23 cellular contexts compared by ENCODE assay signal in the genomic region with DNA sequence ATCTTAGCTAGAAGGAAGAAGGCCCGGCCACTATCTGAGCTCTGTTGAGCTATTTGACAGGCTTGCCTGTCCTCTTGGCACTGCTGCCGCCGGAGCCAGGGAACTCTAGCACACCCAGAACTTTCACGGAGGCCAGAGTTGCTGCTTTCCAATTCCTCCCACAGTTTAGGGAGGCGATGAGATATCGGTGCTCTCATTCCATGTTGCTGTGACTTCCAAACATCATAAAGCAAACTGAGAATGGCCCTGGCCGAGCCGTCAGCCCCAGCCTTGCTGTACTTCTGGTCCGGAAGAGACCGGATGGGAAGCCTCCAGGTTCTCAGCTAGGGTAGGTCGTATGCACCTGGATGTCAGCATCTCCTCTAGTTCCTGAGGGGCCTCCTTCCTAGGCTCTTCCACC.
A peak's percentile ranks its signal among the peaks of the same experiment; 100 is the strongest.
DNase-seq lines count a peak whose midpoint lies in the region; ATAC-seq and TF ChIP-seq lines count a peak whose summit lies in the region.
"Had no signal": no experiment of that assay in that cellular context is flagged by ENCODE, and none has a peak within 500 bp of the region (broad histone marks: within the 10 kb centered on the region; RNA-seq: fewer than 3 reads in every experiment).

No MANE protein-coding gene starts in this region.

- H3K9me3 ChIP-seq in Panc1 (ENCODE audit: control insufficient read depth, insufficient read depth, low read depth, low read length) (no peaks in the 10 kb centered on the region), mesenchymal stem cell (ENCODE audit: control insufficient read depth, low read length) (no peaks in the 10 kb centered on the region), suprapubic skin (no peaks in the 10 kb centered on the region)
- H3K9me3 ChIP-seq: upper lobe of left lung had no signal

- ATAC-seq in Panc1: no peak
- ATAC-seq in Right ventricle myocardium superior (ENCODE audit: poor library complexity): peak; percentile 79
- ATAC-seq: activated CD8-positive, alpha-beta T cell treated with anti-CD3 and anti-CD28 coated beads for 36 hours; stimulated activated effector memory CD8-positive, alpha-beta T cell treated with anti-CD3 and anti-CD28 coated beads, Interleukin-12 subunit alpha, Interleukin-12 subunit beta, amount 100 ng/mL, for 72 hours had no signal

- no peaks in the 10 kb centered on the region for H3K36me3 ChIP-seq in Panc1 (ENCODE audit: control insufficient read depth, insufficient read depth, low read length)
- no peaks in the 10 kb centered on the region for H3K36me3 ChIP-seq in mesenchymal stem cell (ENCODE audit: control insufficient read depth in 1 of 2, insufficient read depth in 2 of 2, low read depth in 1 of 2, low read length in 2 of 2)
- H3K36me3 ChIP-seq in suprapubic skin: no peaks in the 10 kb centered on the region
- H3K36me3 ChIP-seq: upper lobe of left lung had no signal

- H2BK120ac ChIP-seq in mesenchymal stem cell (ENCODE audit: low read depth, low read length): no peak overlapping the region

- H3K27me3 ChIP-seq in Panc1 (ENCODE audit: control insufficient read depth, insufficient read depth, low read length) (no peaks in the 10 kb centered on the region), mesenchymal stem cell (ENCODE audit: control insufficient read depth in 1 of 2, insufficient read depth in 1 of 2, low read length in 2 of 2) (no peaks in the 10 kb centered on the region), suprapubic skin (no peaks in the 10 kb centered on the region)
- H3K27me3 ChIP-seq: upper lobe of left lung had no signal

- no peak for TF ChIP-seq EP300 in suprapubic skin (IDR thresholded peaks at IDR 0.05)

- H3K79me1 ChIP-seq in mesenchymal stem cell (replicated peaks; ENCODE audit: low read length, poor library complexity, severe bottlenecking): no peaks in the 10 kb centered on the region

- no peak overlapping the region for H3K4ac ChIP-seq in mesenchymal stem cell (ENCODE audit: low read depth in 1 of 2, low read length in 2 of 2)

- H4K91ac ChIP-seq in mesenchymal stem cell (ENCODE audit: low read length): no peak overlapping the region

- H4K8ac ChIP-seq in mesenchymal stem cell (ENCODE audit: low read length): no peak overlapping the region

- H2BK5ac ChIP-seq in mesenchymal stem cell (ENCODE audit: low read depth, low read length, poor library complexity, severe bottlenecking): no peak overlapping the region

- H3K4me1 ChIP-seq in Panc1 (ENCODE audit: control insufficient read depth, insufficient read depth, low read length) (peaks cover 25% of the 10 kb centered on the region), mesenchymal stem cell (ENCODE audit: control insufficient read depth, insufficient read depth, low read depth, low read length) (no peaks in the 10 kb centered on the region), suprapubic skin (peaks cover 56% of the 10 kb centered on the region)

- H2AK5ac ChIP-seq in mesenchymal stem cell (ENCODE audit: low read length, severe bottlenecking): no peak overlapping the region

- CTCF ChIA-PET in Panc1 (lab: Charles Lee): no interaction called here
- CTCF ChIA-PET in activated CD4-positive, alpha-beta memory T cell treated with anti-CD3 and anti-CD28 coated beads, Interleukin-2, amount 10 ng/mL, durations not matched to agents 7 days and 5 days (lab: Charles Lee): interaction anchor here (1.0 kb wide), 1 partner anchor 14 kb away, joined by 3 read pairs; no protein-coding TSS in a partner anchor

- peak overlapping the region in 1 of 2 experiments; percentile 10 for H3K14ac ChIP-seq in mesenchymal stem cell (ENCODE audit: low read length in 2 of 2)

- intact Hi-C loops in Panc1 (cut with micrococcal nuclease; ENCODE audit: unreplicated experiment): no loop called here
- intact Hi-C loops in Right ventricle myocardium superior (cut with DNase I): no loop called here

- DNase-seq in Panc1 (ENCODE audit: low read depth, low spot score) (no peak), Right ventricle myocardium superior (peak; percentile 86), mesenchymal stem cell (no peak), suprapubic skin (ENCODE audit: low spot score in 2 of 2) (no peak), NCI-H526 (lab: John Stamatoyannopoulos, UW) (no peak), SIG-M5 treated with dmso at 0.1 percent for 504 hours (lab: John Stamatoyannopoulos, UW; ENCODE audit: unreplicated experiment) (no peak)
- DNase-seq in effector CD4-positive, alpha-beta T cell: no peak
- no peak for DNase-seq in activated CD4-positive, alpha-beta memory T cell treated with anti-CD3 and anti-CD28 coated beads, Interleukin-2, amount 10 ng/mL, durations not matched to agents 7 days and 5 days
- DNase-seq: activated CD8-positive, alpha-beta T cell treated with anti-CD3 and anti-CD28 coated beads for 36 hours; activated naive CD4-positive, alpha-beta T cell; activated T-cell treated with anti-CD3 and anti-CD28 coated beads, Interleukin-2, amount 50 U/mL, for 24 hours; amniotic stem cell; caudate nucleus; DMS79 treated with DMSO at 0.1 percent for 48 hours; glutamatergic neuron; GOT3; KBM-7; NCI-H1694 treated with DMSO at 0.1 percent for 48 hours; nucleus accumbens; upper lobe of left lung had no signal

- H3K4me3 ChIP-seq in Panc1 (ENCODE audit: low read depth in 2 of 2, low read length in 2 of 2) (no peak overlapping the region), mesenchymal stem cell (ENCODE audit: insufficient read depth in 1 of 2, low read depth in 1 of 2, low read length in 2 of 2) (no peak overlapping the region), suprapubic skin (no peak overlapping the region)
- H3K4me3 ChIP-seq: SK-N-MC, upper lobe of left lung had no signal

- TF ChIP-seq POLR2A in suprapubic skin (IDR thresholded peaks at IDR 0.05): no peak

- H3K27me3 Mint-ChIP-seq in activated CD4-positive, alpha-beta memory T cell treated with anti-CD3 and anti-CD28 coated beads, Interleukin-2, amount 10 ng/mL, durations not matched to agents 7 days and 5 days: no peaks in the 10 kb centered on the region
- H3K27me3 Mint-ChIP-seq: activated CD8-positive, alpha-beta T cell treated with anti-CD3 and anti-CD28 coated beads for 36 hours; activated T-cell treated with anti-CD3 and anti-CD28 coated beads, Interleukin-2, amount 50 U/mL, for 24 hours; B cell had no signal

- 98% methylated on average over 11 of the region's 11 CpGs for WGBS in mesenchymal stem cell
- 70% methylated on average over 11 of the region's 11 CpGs for WGBS in suprapubic skin

- no peak overlapping the region for H2BK15ac ChIP-seq in mesenchymal stem cell (ENCODE audit: low read depth, poor library complexity, severe bottlenecking)

- H3K4me2 ChIP-seq in mesenchymal stem cell (ENCODE audit: low read length, poor library complexity, severe bottlenecking): no peak overlapping the region

- H3K27ac Mint-ChIP-seq in activated CD4-positive, alpha-beta memory T cell treated with anti-CD3 and anti-CD28 coated beads, Interleukin-2, amount 10 ng/mL, durations not matched to agents 7 days and 5 days: no peak overlapping the region
- H3K27ac Mint-ChIP-seq: activated CD8-positive, alpha-beta T cell treated with anti-CD3 and anti-CD28 coated beads for 36 hours; activated T-cell treated with anti-CD3 and anti-CD28 coated beads, Interleukin-2, amount 50 U/mL, for 24 hours; B cell; stimulated activated effector memory CD8-positive, alpha-beta T cell treated with anti-CD3 and anti-CD28 coated beads, Interleukin-12 subunit alpha, Interleukin-12 subunit beta, amount 100 ng/mL, for 72 hours had no signal

- TF ChIP-seq CTCF in Panc1 (IDR thresholded peaks at IDR 0.05) (no peak), suprapubic skin (IDR thresholded peaks at IDR 0.05) (no peak)

- no TSS peak for BruUV-seq in Panc1 (replicated peaks; lab: Mats Ljungman, UMichigan)

- no peaks in the 10 kb centered on the region for H3K36me3 Mint-ChIP-seq in activated CD4-positive, alpha-beta memory T cell treated with anti-CD3 and anti-CD28 coated beads, Interleukin-2, amount 10 ng/mL, durations not matched to agents 7 days and 5 days (ENCODE audit: low read depth)
- H3K36me3 Mint-ChIP-seq: stimulated activated effector memory CD8-positive, alpha-beta T cell treated with anti-CD3 and anti-CD28 coated beads, Interleukin-12 subunit alpha, Interleukin-12 subunit beta, amount 100 ng/mL, for 72 hours had no signal

- H3K27ac ChIP-seq in Panc1 (ENCODE audit: low read length) (peak overlapping the region; percentile 61; the same call in 1 of the 2 replicates), mesenchymal stem cell (ENCODE audit: low read length, poor library complexity, severe bottlenecking) (no peak overlapping the region), suprapubic skin (peak overlapping the region; percentile 47)
- H3K27ac ChIP-seq: SK-N-MC had no signal

- peak overlapping the region; percentile 73 for H3K9ac ChIP-seq in mesenchymal stem cell (ENCODE audit: low read length)

- H2BK12ac ChIP-seq in mesenchymal stem cell (ENCODE audit: low read length in 2 of 2): no peak overlapping the region

- in situ Hi-C loops in Panc1 (cut with HindIII; ENCODE audit: low pct_unique_long_range_greater_than_20kb, low sequenced_read_pairs): no loop called here

- no peak overlapping the region for H3K23ac ChIP-seq in mesenchymal stem cell (ENCODE audit: low read length in 2 of 2)

- POLR2A ChIA-PET in Panc1 (lab: Charles Lee): no interaction called here
- POLR2A ChIA-PET in activated CD4-positive, alpha-beta memory T cell treated with anti-CD3 and anti-CD28 coated beads, Interleukin-2, amount 10 ng/mL, durations not matched to agents 7 days and 5 days (lab: Charles Lee): no interaction called here

- H3K18ac ChIP-seq in mesenchymal stem cell (ENCODE audit: low read depth in 1 of 2, low read length in 2 of 2): no peak overlapping the region

- H3K4me3 Mint-ChIP-seq in activated CD4-positive, alpha-beta memory T cell treated with anti-CD3 and anti-CD28 coated beads, Interleukin-2, amount 10 ng/mL, durations not matched to agents 7 days and 5 days: no peak overlapping the region
- H3K4me3 Mint-ChIP-seq: activated CD8-positive, alpha-beta T cell treated with anti-CD3 and anti-CD28 coated beads for 36 hours; activated T-cell treated with anti-CD3 and anti-CD28 coated beads, Interleukin-2, amount 50 U/mL, for 24 hours; B cell; stimulated activated effector memory CD8-positive, alpha-beta T cell treated with anti-CD3 and anti-CD28 coated beads, Interleukin-12 subunit alpha, Interleukin-12 subunit beta, amount 100 ng/mL, for 72 hours had no signal

- H3K9me3 Mint-ChIP-seq in activated CD4-positive, alpha-beta memory T cell treated with anti-CD3 and anti-CD28 coated beads, Interleukin-2, amount 10 ng/mL, durations not matched to agents 7 days and 5 days: no peaks in the 10 kb centered on the region
- H3K9me3 Mint-ChIP-seq: activated CD8-positive, alpha-beta T cell treated with anti-CD3 and anti-CD28 coated beads for 36 hours; activated T-cell treated with anti-CD3 and anti-CD28 coated beads, Interleukin-2, amount 50 U/mL, for 24 hours; stimulated activated effector memory CD8-positive, alpha-beta T cell treated with anti-CD3 and anti-CD28 coated beads, Interleukin-12 subunit alpha, Interleukin-12 subunit beta, amount 100 ng/mL, for 72 hours had no signal

- H3K4me1 Mint-ChIP-seq in activated CD4-positive, alpha-beta memory T cell treated with anti-CD3 and anti-CD28 coated beads, Interleukin-2, amount 10 ng/mL, durations not matched to agents 7 days and 5 days: no peaks in the 10 kb centered on the region
- H3K4me1 Mint-ChIP-seq: B cell; stimulated activated effector memory CD8-positive, alpha-beta T cell treated with anti-CD3 and anti-CD28 coated beads, Interleukin-12 subunit alpha, Interleukin-12 subunit beta, amount 100 ng/mL, for 72 hours had no signal

- H2AFZ ChIP-seq in mesenchymal stem cell (ENCODE audit: low read depth, low read length): no peak overlapping the region
